Comparison of ENCODE assay signal across 9 cellular contexts in the genomic region with DNA sequence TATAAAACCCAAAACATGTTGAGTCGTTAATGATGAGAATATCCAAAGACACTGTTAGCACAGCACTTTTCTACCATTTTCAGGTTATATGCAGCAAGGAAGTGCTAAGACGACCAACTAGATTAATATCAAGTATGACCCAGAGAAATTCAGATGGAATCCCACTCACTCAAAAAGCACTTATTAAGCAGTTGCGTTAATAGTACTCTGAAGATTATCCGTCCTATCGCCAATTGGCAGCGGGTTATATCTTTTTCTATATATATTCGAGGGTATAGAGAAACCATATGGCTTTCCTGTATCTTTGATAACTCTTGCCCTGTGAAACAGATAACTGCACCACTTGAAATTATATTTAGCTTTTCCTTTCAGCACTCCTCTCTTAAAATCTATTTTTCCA. TPM values are rescaled to one million over a fixed set of nuclear protein-coding genes. Genes with fewer than 3 reads are reported as not detected.
DNase-seq lines count a peak whose midpoint lies in the region; ATAC-seq and TF ChIP-seq lines count a peak whose summit lies in the region.
"Had no signal": no experiment of that assay in that cellular context is flagged by ENCODE, and none has a peak within 500 bp of the region (broad histone marks: within the 10 kb centered on the region; RNA-seq: fewer than 3 reads in every experiment).

No MANE protein-coding gene starts in this region.

- H3K4me3 ChIP-seq in left lung: peak overlapping the region; percentile 80 to 86
- peak overlapping the region; percentile 85 to 86 for H3K4me3 ChIP-seq in tibial artery
- H3K4me3 ChIP-seq in adrenal gland: peak overlapping the region in 2 of 4 donors; percentile 88 to 96

- no peak for DNase-seq in activated T-cell treated with anti-CD3 and anti-CD28 coated beads, Interleukin-2, amount 50 U/mL, for 4 hours
- no peak for DNase-seq in activated T-cell treated with anti-CD3 and anti-CD28 coated beads, Interleukin-2, amount 50 U/mL, for 48 hours
- DNase-seq in left lung (no peak), tibial artery (no peak), adrenal gland (no peak), nucleus accumbens (lab: John Stamatoyannopoulos, UW) (no peak)
- DNase-seq: DMS 273 treated with DMSO at 0.1 percent for 48 hours had no signal

- no peaks in the 10 kb centered on the region for H3K9me3 Mint-ChIP-seq in activated T-cell treated with anti-CD3 and anti-CD28 coated beads, Interleukin-2, amount 50 U/mL, for 4 hours
- no peaks in the 10 kb centered on the region for H3K9me3 Mint-ChIP-seq in activated naive CD8-positive, alpha-beta T cell (ENCODE audit: low read depth)

- peaks cover 50% of the 10 kb centered on the region for H3K4me1 Mint-ChIP-seq in activated T-cell treated with anti-CD3 and anti-CD28 coated beads, Interleukin-2, amount 50 U/mL, for 4 hours (ENCODE audit: low read depth)
- peaks cover 47% of the 10 kb centered on the region for H3K4me1 Mint-ChIP-seq in activated naive CD8-positive, alpha-beta T cell (ENCODE audit: low read depth)

- H3K36me3 Mint-ChIP-seq in activated T-cell treated with anti-CD3 and anti-CD28 coated beads, Interleukin-2, amount 50 U/mL, for 4 hours (ENCODE audit: insufficient read depth): peaks cover 5% of the 10 kb centered on the region
- H3K36me3 Mint-ChIP-seq in activated naive CD8-positive, alpha-beta T cell: no peaks in the 10 kb centered on the region

- H3K9me3 ChIP-seq in left lung: no peaks in the 10 kb centered on the region
- H3K9me3 ChIP-seq in tibial artery: no peaks in the 10 kb centered on the region
- H3K9me3 ChIP-seq in adrenal gland (replicated peaks in 1 of 3): no peaks in the 10 kb centered on the region

- no peak for TF ChIP-seq POLR2A in adrenal gland (IDR thresholded peaks at IDR 0.05)

- no peak for TF ChIP-seq CTCF in left lung (IDR thresholded peaks at IDR 0.05)
- TF ChIP-seq CTCF in tibial artery (IDR thresholded peaks at IDR 0.05): no peak
- TF ChIP-seq CTCF in adrenal gland (IDR thresholded peaks at IDR 0.05): no peak

- peak overlapping the region; percentile 83 for H3K27ac Mint-ChIP-seq in activated naive CD8-positive, alpha-beta T cell

- no peaks in the 10 kb centered on the region for H3K36me3 ChIP-seq in left lung
- H3K36me3 ChIP-seq in tibial artery: no peaks in the 10 kb centered on the region
- H3K36me3 ChIP-seq in adrenal gland (replicated peaks in 1 of 2): no peaks in the 10 kb centered on the region

- 47 to 55% (median 53%) methylated on average over 7 of the region's 7 CpGs for WGBS in adrenal gland, 4 donors

- intact Hi-C loops in left lung (cut with DNase I): no loop called here
- intact Hi-C loops in tibial artery (cut with DNase I; ENCODE audit: low total_unique reads): no loop called here
- intact Hi-C loops in adrenal gland (cut with DNase I): loop anchor here (10.0 kb wide), 1 partner anchor 109 kb away; no protein-coding TSS in a partner anchor

- H3K27me3 ChIP-seq in left lung (no peaks in the 10 kb centered on the region), tibial artery (no peaks in the 10 kb centered on the region), adrenal gland (no peaks in the 10 kb centered on the region)

- H3K4me1 ChIP-seq in left lung (peaks cover 10 to 69% of the 10 kb centered on the region in 2 donors), tibial artery (peaks cover 0 to 22% (median 15%) of the 10 kb centered on the region in 4 donors), adrenal gland (replicated peaks in 1 of 2) (peaks cover 9 to 31% of the 10 kb centered on the region in 2 donors)

- H3K4me3 Mint-ChIP-seq in activated T-cell treated with anti-CD3 and anti-CD28 coated beads, Interleukin-2, amount 50 U/mL, for 4 hours: peak overlapping the region; percentile 99
- H3K4me3 Mint-ChIP-seq in activated naive CD8-positive, alpha-beta T cell: peak overlapping the region; percentile 99

- peak overlapping the region; percentile 84 to 91 for H3K27ac ChIP-seq in left lung
- H3K27ac ChIP-seq in tibial artery: peak overlapping the region; percentile 74 to 80
- H3K27ac ChIP-seq in adrenal gland: peak overlapping the region in 1 of 5 donors; percentile 78

- no peaks in the 10 kb centered on the region for H3K27me3 Mint-ChIP-seq in activated T-cell treated with anti-CD3 and anti-CD28 coated beads, Interleukin-2, amount 50 U/mL, for 4 hours (ENCODE audit: low read depth)
- H3K27me3 Mint-ChIP-seq in activated naive CD8-positive, alpha-beta T cell: no peaks in the 10 kb centered on the region

- ATAC-seq in activated T-cell treated with anti-CD3 and anti-CD28 coated beads, Interleukin-2, amount 50 U/mL, for 4 hours: no peak
- ATAC-seq in left lung (no peak), GM21515 (IDR thresholded peaks at IDR 0.05; ENCODE audit: unreplicated experiment) (no peak)

RNA-seq across cellular contexts. Expression of a gene that starts 1.1 kb away (rescaled TPM):
- total RNA-seq in activated T-cell treated with anti-CD3 and anti-CD28 coated beads, Interleukin-2, amount 50 U/mL, for 4 hours: 10 to 100 TPM; 45.2 to 46.9 (median 45.6) TPM
- total RNA-seq in left lung (10 to 100 TPM; 13.1 to 26.4 TPM), adrenal gland (10 to 100 TPM in 3 of 8 donors, 1 to 10 TPM in 5; 3.1 to 18.0 (median 8.1) TPM)
- polyA plus RNA-seq in adrenal gland: 1 to 10 TPM; 3.4 to 6.8 (median 6.0) TPM

RNA-seq across cellular contexts. Expression of a gene that starts 8.3 kb away (rescaled TPM):
- 10 to 100 TPM; 20.1 to 23.3 (median 20.6) TPM for total RNA-seq in activated T-cell treated with anti-CD3 and anti-CD28 coated beads, Interleukin-2, amount 50 U/mL, for 4 hours
- total RNA-seq in left lung: 1 to 10 TPM; 2.6 to 4.4 TPM
- total RNA-seq in adrenal gland: 1 to 10 TPM in 3 of 8 donors, under 1 TPM in 5; 0.24 to 3.5 (median 0.72) TPM
- polyA plus RNA-seq in adrenal gland: under 1 TPM; 0.27 to 0.53 (median 0.32) TPM

Comparison
In these comparisons a context has a peak if more than half of its experiments do, and no peak if none do; other contexts are left out.
1. intact Hi-C loops: an anchor here in adrenal gland (10.0 kb wide); none called in left lung and tibial artery.